ENCODE assay signal across 19 cellular contexts in genomic region chr14:99006271-99006670, GRCh38.
"Had no signal": no experiment of that assay in that cellular context is flagged by ENCODE, and none has a peak within 500 bp of the region (broad histone marks: within the 10 kb centered on the region; RNA-seq: fewer than 3 reads in every experiment).

No MANE protein-coding gene starts in this region.

- H3K9me3 Mint-ChIP-seq: mesothelial cell of epicardium; natural killer cell; nephron progenitor cell; stimulated activated effector memory CD8-positive, alpha-beta T cell treated with anti-CD3 and anti-CD28 coated beads, Interleukin-12 subunit alpha, Interleukin-12 subunit beta, amount 100 ng/mL, for 72 hours; stimulated activated naive CD8-positive, alpha-beta T cell treated with anti-CD3 and anti-CD28 coated beads, Interleukin-15, Interleukin-2, amounts not matched to agents 100 ng/mL and 50 ng/mL, for 24 hours; type B pancreatic cell had no signal

- H3K4me1 Mint-ChIP-seq: naive B cell, natural killer cell, nephron progenitor cell, neural progenitor cell had no signal

- H3K27me3 Mint-ChIP-seq: stimulated activated naive CD8-positive, alpha-beta T cell treated with anti-CD3 and anti-CD28 coated beads, Interleukin-15, Interleukin-2, amounts not matched to agents 100 ng/mL and 50 ng/mL, for 24 hours; type B pancreatic cell had no signal

- H3K4me3 Mint-ChIP-seq: mesothelial cell of epicardium; naive B cell; natural killer cell; nephron progenitor cell; neural progenitor cell; stimulated activated effector memory CD8-positive, alpha-beta T cell treated with anti-CD3 and anti-CD28 coated beads, Interleukin-12 subunit alpha, Interleukin-12 subunit beta, amount 100 ng/mL, for 72 hours; stimulated activated naive CD8-positive, alpha-beta T cell treated with anti-CD3 and anti-CD28 coated beads, Interleukin-15, Interleukin-2, amounts not matched to agents 100 ng/mL and 50 ng/mL, for 24 hours; type B pancreatic cell had no signal

- H3K36me3 Mint-ChIP-seq: mesothelial cell of epicardium; naive B cell; natural killer cell; neural progenitor cell; stimulated activated effector memory CD8-positive, alpha-beta T cell treated with anti-CD3 and anti-CD28 coated beads, Interleukin-12 subunit alpha, Interleukin-12 subunit beta, amount 100 ng/mL, for 72 hours; type B pancreatic cell had no signal

- DNase-seq: hippocampal formation; left ventricle myocardium inferior; mesendoderm; naive B cell; natural killer cell; nephron progenitor cell; occipital lobe; psoas muscle; right lobe of liver; stimulated activated CD4-positive, alpha-beta T cell treated with anti-CD3 and anti-CD28 coated beads, Interleukin-12 subunit alpha, Interleukin-12 subunit beta, amount 100 ng/mL, for 4 hours; stimulated activated CD4-positive, alpha-beta T cell treated with anti-CD3 and anti-CD28 coated beads, Interleukin-15, amount 100 ng/mL, for 24 hours; stimulated activated CD4-positive, alpha-beta T cell treated with anti-CD3 and anti-CD28 coated beads, Interleukin-4, amount 100 ng/mL, for 24 hours; stimulated activated naive CD4-positive, alpha-beta T cell; uterus had no signal

- ATAC-seq: natural killer cell; psoas muscle; right lobe of liver; stimulated activated effector memory CD8-positive, alpha-beta T cell treated with anti-CD3 and anti-CD28 coated beads, Interleukin-12 subunit alpha, Interleukin-12 subunit beta, amount 100 ng/mL, for 72 hours had no signal

- H3K27ac Mint-ChIP-seq: mesothelial cell of epicardium; naive B cell; natural killer cell; nephron progenitor cell; neural progenitor cell; stimulated activated effector memory CD8-positive, alpha-beta T cell treated with anti-CD3 and anti-CD28 coated beads, Interleukin-12 subunit alpha, Interleukin-12 subunit beta, amount 100 ng/mL, for 72 hours; stimulated activated naive CD8-positive, alpha-beta T cell treated with anti-CD3 and anti-CD28 coated beads, Interleukin-15, Interleukin-2, amounts not matched to agents 100 ng/mL and 50 ng/mL, for 24 hours; type B pancreatic cell had no signal
